ENCODE assay signal across 2 cellular contexts in genomic region chr7:66239467-66239856, GRCh38.
TF ChIP-seq lines count a peak whose summit lies in the region.

No MANE protein-coding gene starts in this region.

TF ChIP-seq in IMR-90, 13 proteins besides CTCF, POLR2A, EP300 and RAD21:
- TF ChIP-seq FOS (IDR thresholded peaks at IDR 0.05; ENCODE audit: low read depth, low read length) (no peak), ELK1 (IDR thresholded peaks at IDR 0.05; ENCODE audit: borderline replicate concordance, low read depth, low read length) (no peak), CHD1 (IDR thresholded peaks at IDR 0.05; ENCODE audit: low read depth, low read length) (no peak), BHLHE40 (IDR thresholded peaks at IDR 0.05; ENCODE audit: low read depth, low read length) (no peak), SMC3 (IDR thresholded peaks at IDR 0.05; ENCODE audit: low read depth, low read length) (no peak), USF2 (IDR thresholded peaks at IDR 0.05; ENCODE audit: low read depth, low read length) (no peak), RFX5 (IDR thresholded peaks at IDR 0.05; ENCODE audit: low read depth, low read length) (no peak), MXI1 (IDR thresholded peaks at IDR 0.05; ENCODE audit: borderline replicate concordance, low read depth, low read length) (no peak), RCOR1 (IDR thresholded peaks at IDR 0.05; ENCODE audit: insufficient replicate concordance, low read length) (no peak), MAZ (IDR thresholded peaks at IDR 0.05; ENCODE audit: borderline replicate concordance, low read depth, low read length) (no peak), NFE2L2 (IDR thresholded peaks at IDR 0.05; ENCODE audit: low read depth, low read length) (no peak), CEBPB (IDR thresholded peaks at IDR 0.05; ENCODE audit: low read depth, low read length) (no peak), MAFK (IDR thresholded peaks at IDR 0.05; ENCODE audit: low read depth, low read length) (no peak)

TF ChIP-seq in GM23338, 12 proteins besides CTCF, POLR2A, EP300 and RAD21:
- TF ChIP-seq ETS1 (IDR thresholded peaks at IDR 0.05), result no peak
- TF ChIP-seq JUNB (IDR thresholded peaks at IDR 0.05; ENCODE audit: unreplicated experiment), result no peak
- no peak for TF ChIP-seq EZH2 (IDR thresholded peaks at IDR 0.05; ENCODE audit: low read depth, unreplicated experiment)
- TF ChIP-seq EZH2phosphoT487 (IDR thresholded peaks at IDR 0.05; ENCODE audit: unreplicated experiment), result no peak
- no peak for TF ChIP-seq STAT1 (IDR thresholded peaks at IDR 0.05; ENCODE audit: unreplicated experiment)
- no peak for TF ChIP-seq POLR2AphosphoS5 (IDR thresholded peaks at IDR 0.05; ENCODE audit: low read depth)
- TF ChIP-seq ZNF331 (CRISPR knock-in tag; IDR thresholded peaks at IDR 0.05; ENCODE audit: low read depth), result no peak
- no peak for TF ChIP-seq REST (IDR thresholded peaks at IDR 0.05; ENCODE audit: unreplicated experiment)
